Comparison of ENCODE assay signal across 8 cellular contexts in the genomic region with DNA sequence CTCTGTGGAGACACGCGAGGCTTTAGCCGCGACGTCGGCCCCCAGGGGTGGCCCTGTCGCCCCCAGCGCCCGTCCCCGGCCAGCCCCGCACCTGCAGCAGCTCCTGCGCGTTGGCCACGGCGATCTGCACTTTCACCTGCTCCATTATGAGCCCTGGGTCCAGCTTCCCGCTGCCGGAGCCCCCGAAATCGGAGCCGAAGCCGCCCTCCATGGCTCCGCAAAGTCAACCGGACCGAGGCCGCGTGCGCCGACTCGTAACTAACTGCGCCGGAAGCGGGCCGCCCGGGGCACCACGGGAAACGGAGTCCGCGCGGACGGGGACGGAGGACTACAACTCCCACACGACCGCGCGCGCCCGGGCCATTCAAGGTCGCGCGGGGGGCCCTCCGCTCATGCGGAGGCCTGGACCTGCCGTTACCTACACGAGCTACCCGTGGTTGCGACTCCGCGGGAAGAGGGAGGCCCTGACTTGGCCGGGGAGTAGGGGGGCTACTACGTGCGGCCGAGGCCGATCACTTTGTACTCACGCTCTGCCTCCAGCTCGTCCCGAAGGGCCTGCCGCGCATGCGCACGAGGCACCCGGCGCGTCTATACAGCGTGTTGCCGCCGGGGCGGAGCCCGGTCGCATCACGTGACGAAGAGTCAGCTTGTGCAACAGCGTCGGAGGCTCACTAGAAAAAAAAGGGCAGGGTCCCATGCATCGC. TPM values are rescaled to one million over a fixed set of nuclear protein-coding genes. Genes with fewer than 3 reads are reported as not detected.
DNase-seq lines count a peak whose midpoint lies in the region; ATAC-seq, FAIRE-seq and TF ChIP-seq lines count a peak whose summit lies in the region.

A gene (minus strand): TSS at position 264 of the 704 bp plus-strand sequence. CDS start 53 bp downstream, at position 211.

- WGBS in HepG2 (ENCODE audit: low lambda C conversion rate), result 0% methylated on average over 17 of the region's 84 CpGs

- peaks cover 83% of the 10 kb centered on the region for H3K36me3 Mint-ChIP-seq in dendritic cell treated with granulocyte-macrophage colony-stimulating factor and Interleukin-4, amounts not matched to agents 40 ng/mL and 50 ng/mL, for 4 days (ENCODE audit: low read depth)

- H3K27ac ChIP-seq in HepG2 (ENCODE audit: extremely low read length, insufficient read depth, low read length), result peak within 1 kb of the TSS; percentile 98

- TF ChIP-seq POLR2A in HepG2 (IDR thresholded peaks at IDR 0.05; ENCODE audit: insufficient read depth in 1 of 2, low read depth in 2 of 2, low read length in 2 of 2), result peak; percentile 76 to 78; a peak in 3 of 4 replicates

- H2AFZ ChIP-seq in HepG2 (ENCODE audit: low read length), result no peak within 1 kb of the TSS

- H3K27me3 ChIP-seq in HepG2 (ENCODE audit: control insufficient read depth in 1 of 2, insufficient read depth in 2 of 2, low read length in 2 of 2), result no peaks in the 10 kb centered on the region

- peak within 1 kb of the TSS; percentile 86 for H3K4me2 ChIP-seq in HepG2 (ENCODE audit: low read depth, low read length)

- intact Hi-C loops in dendritic cell treated with granulocyte-macrophage colony-stimulating factor and Interleukin-4, amounts not matched to agents 40 ng/mL and 50 ng/mL, for 4 days (cut with micrococcal nuclease), result no loop called here
- intact Hi-C loops in HepG2 (cut with micrococcal nuclease; ENCODE audit: unreplicated experiment), result loop anchor here (2.0 kb wide), 1 partner anchor 35 kb away; no protein-coding TSS in a partner anchor

- no peaks in the 10 kb centered on the region for H3K27me3 Mint-ChIP-seq in dendritic cell treated with granulocyte-macrophage colony-stimulating factor and Interleukin-4, amounts not matched to agents 40 ng/mL and 50 ng/mL, for 4 days

- H3K4me3 ChIP-seq in HepG2 (replicated peaks in 1 of 3; ENCODE audit: insufficient read depth in 1 of 3, low read depth in 2 of 3, low read length in 3 of 3), result peak within 1 kb of the TSS; percentile 71 to 91 (median 90)

- peak; percentile 55 for TF ChIP-seq RAD21 in HepG2 (CRISPR knock-in tag; IDR thresholded peaks at IDR 0.05)

- peaks cover 21% of the 10 kb centered on the region for H3K79me2 ChIP-seq in HepG2 (ENCODE audit: insufficient read depth, low read length)

- peak within 1 kb of the TSS; percentile 98 for H3K27ac Mint-ChIP-seq in dendritic cell treated with granulocyte-macrophage colony-stimulating factor and Interleukin-4, amounts not matched to agents 40 ng/mL and 50 ng/mL, for 4 days

- DNase-seq in CD1c-positive myeloid dendritic cell (ENCODE audit: extremely low spot score) (peak; percentile 99), NCI-H82 (lab: John Stamatoyannopoulos, UW) (peak; percentile 97), HepG2 (ENCODE audit: low spot score) (peak; percentile 94)
- DNase-seq in activated CD4-positive, alpha-beta T cell treated with anti-CD3 and anti-CD28 coated beads, Interleukin-2, amount 50 U/mL, for 4 hours, result peak; percentile 92 to 94
- peak; percentile 94 to 95 for DNase-seq in stimulated activated CD4-positive, alpha-beta T cell treated with anti-CD3 and anti-CD28 coated beads, Interleukin-2, amount 100 ng/mL, for 48 hours

- in situ Hi-C loops in HepG2 (cut with HindIII; ENCODE audit: extremely low pct_ligation_motif_present, low pct_unique_long_range_greater_than_20kb), result no loop called here

- TF ChIP-seq EP300 in HepG2 (IDR thresholded peaks at IDR 0.05; ENCODE audit: low read depth in 2 of 2, low read length in 2 of 2), result peak in 1 of 2 experiments; percentile 53; a peak in 2 of 4 replicates
- TF ChIP-seq EP300 in HepG2 (CRISPR knock-in tag; IDR thresholded peaks at IDR 0.05; ENCODE audit: borderline replicate concordance), result no peak; the same call in 1 of the 2 replicates

- FAIRE-seq in HepG2 (lab: Jason Lieb, UNC), result peak; percentile 95

- H3K4me3 Mint-ChIP-seq in dendritic cell treated with granulocyte-macrophage colony-stimulating factor and Interleukin-4, amounts not matched to agents 40 ng/mL and 50 ng/mL, for 4 days, result peak within 1 kb of the TSS; percentile 92

- TSS peak; percentile 70 for BruUV-seq in HepG2 (replicated peaks; lab: Mats Ljungman, UMichigan)

- H3K9ac ChIP-seq in HepG2 (ENCODE audit: insufficient read depth, low read depth, low read length), result peak within 1 kb of the TSS; percentile 97

- ATAC-seq in GM19438 (IDR thresholded peaks at IDR 0.05; ENCODE audit: low read depth, unreplicated experiment), result peak; percentile 54
- peak; percentile 72 for ATAC-seq in HG03571 (IDR thresholded peaks at IDR 0.05; ENCODE audit: unreplicated experiment)
- peak; percentile 82 for ATAC-seq in HepG2

- TF ChIP-seq CTCF in HepG2 (CRISPR knock-in tag; IDR thresholded peaks at IDR 0.05), result no peak; the same call in 1 of the 2 replicates

- peaks cover 23% of the 10 kb centered on the region for H3K4me1 ChIP-seq in HepG2 (ENCODE audit: insufficient read depth, low read length)

- no peaks in the 10 kb centered on the region for H3K9me3 Mint-ChIP-seq in dendritic cell treated with granulocyte-macrophage colony-stimulating factor and Interleukin-4, amounts not matched to agents 40 ng/mL and 50 ng/mL, for 4 days

- CTCF ChIA-PET in HepG2 (lab: Yijun Ruan, JAX; ENCODE audit: low intra/inter-chr PET ratio, low total read pairs), result no interaction called here

- H3K4me1 Mint-ChIP-seq in dendritic cell treated with granulocyte-macrophage colony-stimulating factor and Interleukin-4, amounts not matched to agents 40 ng/mL and 50 ng/mL, for 4 days (ENCODE audit: low read depth), result peaks cover 36% of the 10 kb centered on the region

- peaks cover 8 to 40% of the 10 kb centered on the region in 2 experiments; a peak in 4 of 5 replicates for H3K36me3 ChIP-seq in HepG2 (replicated peaks in 1 of 2; ENCODE audit: control insufficient read depth in 1 of 2, insufficient read depth in 2 of 2, low read length in 2 of 2)

- POLR2A ChIA-PET in HepG2 (lab: Yijun Ruan, JAX), result interaction anchor here (0.6 to 4.5 kb wide), 22 partner anchors 11 to 367 kb away, joined by 3 to 60 read pairs (median 6); a partner anchor contains a TSS

- H3K9me3 ChIP-seq in HepG2 (ENCODE audit: low read length), result no peaks in the 10 kb centered on the region

- H4K20me1 ChIP-seq in HepG2 (ENCODE audit: insufficient read depth, low read length), result peaks cover 7% of the 10 kb centered on the region; the same call in 1 of the 2 replicates

TF ChIP-seq in HepG2, 621 proteins besides CTCF, POLR2A, EP300 and RAD21 (continues in another document):
- no peak for TF ChIP-seq HMG20A (CRISPR knock-in tag; IDR thresholded peaks at IDR 0.05; ENCODE audit: borderline replicate concordance)

RNA-seq across cellular contexts. Expression of the gene that starts here (rescaled TPM):
- 108 and 116 TPM in 2 replicates for total RNA-seq in HepG2 (2016; rRNA removed; fragmentation: Illumina TruSeq; extraction: Trizol)
- 78.9 and 87.4 TPM in 2 replicates for total RNA-seq in HepG2 (2016; cell fraction: cytosol; rRNA removed; fragmentation: Illumina TruSeq; extraction: Trizol; ENCODE audit: low read depth)
- total RNA-seq in HepG2 (2016; cell fraction: insoluble cytoplasmic fraction; rRNA removed; fragmentation: Illumina TruSeq; extraction: Trizol), result 115 and 120 TPM in 2 replicates
- 123 and 146 TPM in 2 replicates for total RNA-seq in HepG2 (2016; cell fraction: membrane; rRNA removed; fragmentation: Illumina TruSeq; extraction: Trizol)
- 37.3 and 42.3 TPM in 2 replicates for total RNA-seq in HepG2 (2016; cell fraction: nucleus; rRNA removed; fragmentation: Illumina TruSeq; extraction: Trizol)
- 48.4 and 62.5 TPM in 2 replicates for polyA plus RNA-seq in HepG2 (2011; rRNA removed)
- polyA plus RNA-seq in HepG2 (2011; cell fraction: cytosol; rRNA removed), result 60.7 and 102 TPM in 2 replicates
- polyA plus RNA-seq in HepG2 (2011; cell fraction: nucleus; rRNA removed), result 41.6 and 44.7 TPM in 2 replicates
- 50.3 and 65.0 TPM in 2 replicates for polyA plus RNA-seq in HepG2 (2012)
- 94.9 and 117 TPM in 2 replicates for polyA plus RNA-seq in HepG2 (2016; cell fraction: cytosol; fragmentation: Illumina TruSeq; extraction: Trizol; ENCODE audit: low read depth)
- polyA plus RNA-seq in HepG2 (2016; cell fraction: insoluble cytoplasmic fraction; fragmentation: Illumina TruSeq; extraction: Trizol; ENCODE audit: low read depth), result 117 and 124 TPM in 2 replicates
- polyA plus RNA-seq in HepG2 (2016; cell fraction: membrane; fragmentation: Illumina TruSeq; extraction: Trizol; ENCODE audit: low read depth), result 122 and 128 TPM in 2 replicates
- 84.2 and 86.9 TPM in 2 replicates for polyA plus RNA-seq in HepG2 (2016; cell fraction: nucleus; fragmentation: Illumina TruSeq; extraction: Trizol; ENCODE audit: insufficient read depth, low read depth)
- 23.6 and 42.8 TPM in 2 replicates for polyA minus RNA-seq in HepG2 (2011; rRNA and poly(A)+ RNA removed; ENCODE audit: low replicate concordance)
- 18.8 and 24.2 TPM in 2 replicates for polyA minus RNA-seq in HepG2 (2011; cell fraction: cytosol; rRNA and poly(A)+ RNA removed)
- polyA minus RNA-seq in HepG2 (2011; cell fraction: nucleus; rRNA and poly(A)+ RNA removed), result 17.2 and 19.7 TPM in 2 replicates

Comparison
In these comparisons a context has a peak if more than half of its experiments do, and no peak if none do; other contexts are left out.
1. Peak in every context shown above with its lines: DNase-seq, ATAC-seq, H3K4me3 ChIP-seq and H3K27ac ChIP-seq.